ENCODE assay signal across 16 cellular contexts in genomic region chr4:39363773-39364393, GRCh38. TPM values are rescaled to one million over a fixed set of nuclear protein-coding genes. Genes with fewer than 3 reads are reported as not detected.
DNase-seq lines count a peak whose midpoint lies in the region; ATAC-seq lines count a peak whose summit lies in the region.
"Had no signal": no experiment of that assay in that cellular context is flagged by ENCODE, and none has a peak within 500 bp of the region (broad histone marks: within the 10 kb centered on the region; RNA-seq: fewer than 3 reads in every experiment).

No MANE protein-coding gene starts in this region.

- no peak overlapping the region for H2AFZ ChIP-seq in Karpas-422 (ENCODE audit: low read length)

- H3K36me3 ChIP-seq in Karpas-422 (ENCODE audit: insufficient read depth, low read length) = peaks cover 17% of the 10 kb centered on the region
- H3K36me3 ChIP-seq: left lung, transverse colon had no signal

- H4K20me1 ChIP-seq in Karpas-422 (ENCODE audit: insufficient read depth, low read depth, low read length) = no peaks in the 10 kb centered on the region; the same call in 1 of the 2 replicates

- H3K4me2 ChIP-seq in Karpas-422 (ENCODE audit: low read depth, low read length, poor library complexity, severe bottlenecking) = peak overlapping the region; percentile 89

- peak overlapping the region; percentile 86; the same call in 1 of the 2 replicates for H3K9ac ChIP-seq in Karpas-422 (ENCODE audit: low read length)

- H3K4me1 Mint-ChIP-seq in stimulated activated naive CD8-positive, alpha-beta T cell treated with anti-CD3 and anti-CD28 coated beads, Interleukin-15, Interleukin-2, amounts not matched to agents 100 ng/mL and 50 ng/mL, for 24 hours (ENCODE audit: low read depth) = peaks cover 53% of the 10 kb centered on the region
- H3K4me1 Mint-ChIP-seq in central memory CD8-positive, alpha-beta T cell = peaks cover 37% of the 10 kb centered on the region

- H3K79me2 ChIP-seq in Karpas-422 (ENCODE audit: low read length) = peaks cover 71% of the 10 kb centered on the region

- peaks cover 25% of the 10 kb centered on the region for H3K36me3 Mint-ChIP-seq in stimulated activated naive CD8-positive, alpha-beta T cell treated with anti-CD3 and anti-CD28 coated beads, Interleukin-15, Interleukin-2, amounts not matched to agents 100 ng/mL and 50 ng/mL, for 24 hours (ENCODE audit: low read depth)
- H3K36me3 Mint-ChIP-seq in central memory CD8-positive, alpha-beta T cell (ENCODE audit: insufficient read depth) = peaks cover 20% of the 10 kb centered on the region

- no peaks in the 10 kb centered on the region for H3K9me3 ChIP-seq in Karpas-422 (ENCODE audit: low read length)
- H3K9me3 ChIP-seq: left lung, MG63, transverse colon had no signal

- no peaks in the 10 kb centered on the region for H3K27me3 Mint-ChIP-seq in stimulated activated naive CD8-positive, alpha-beta T cell treated with anti-CD3 and anti-CD28 coated beads, Interleukin-15, Interleukin-2, amounts not matched to agents 100 ng/mL and 50 ng/mL, for 24 hours
- no peaks in the 10 kb centered on the region for H3K27me3 Mint-ChIP-seq in central memory CD8-positive, alpha-beta T cell

- H3K9me3 Mint-ChIP-seq in stimulated activated naive CD8-positive, alpha-beta T cell treated with anti-CD3 and anti-CD28 coated beads, Interleukin-15, Interleukin-2, amounts not matched to agents 100 ng/mL and 50 ng/mL, for 24 hours = no peaks in the 10 kb centered on the region
- no peaks in the 10 kb centered on the region for H3K9me3 Mint-ChIP-seq in central memory CD8-positive, alpha-beta T cell

- no peak for DNase-seq in stimulated activated naive CD8-positive, alpha-beta T cell treated with anti-CD3 and anti-CD28 coated beads, Interleukin-15, Interleukin-2, amounts not matched to agents 100 U/mL and 50 U/mL, for 24 hours
- DNase-seq in Karpas-422 (peak; percentile 64), RPMI8226 (no peak), NCI-H2081 treated with DMSO at 0.1 percent for 48 hours (lab: John Stamatoyannopoulos, UW) (no peak), A172 (ENCODE audit: low spot score) (no peak), middle frontal gyrus (ENCODE audit: extremely low spot score, low spot score) (no peak)
- no peak for DNase-seq in central memory CD8-positive, alpha-beta T cell (ENCODE audit: low spot score in 2 of 2)
- DNase-seq: cortex of kidney, foreskin keratinocyte, left lung, MG63, NCI-H69, SW 1271, transverse colon had no signal

- no peaks in the 10 kb centered on the region for H3K9me2 ChIP-seq in Karpas-422 (replicated peaks; ENCODE audit: insufficient read depth, low read length)

- peak overlapping the region; percentile 54 for H3K27ac ChIP-seq in Karpas-422 (ENCODE audit: low read length)
- H3K27ac ChIP-seq: foreskin keratinocyte, left lung, transverse colon had no signal

- peak overlapping the region; percentile 85 for H3K27ac Mint-ChIP-seq in stimulated activated naive CD8-positive, alpha-beta T cell treated with anti-CD3 and anti-CD28 coated beads, Interleukin-15, Interleukin-2, amounts not matched to agents 100 ng/mL and 50 ng/mL, for 24 hours
- H3K27ac Mint-ChIP-seq in central memory CD8-positive, alpha-beta T cell (ENCODE audit: low read depth) = peak overlapping the region; percentile 46

- ATAC-seq in stimulated activated naive CD8-positive, alpha-beta T cell treated with anti-CD3 and anti-CD28 coated beads, Interleukin-15, Interleukin-2, amounts not matched to agents 100 U/mL and 50 U/mL, for 24 hours = no peak
- no peak for ATAC-seq in central memory CD8-positive, alpha-beta T cell (replicated peaks; ENCODE audit: extremely low read depth, poor library complexity, severe bottlenecking)
- ATAC-seq: foreskin keratinocyte, left lung had no signal

- no peaks in the 10 kb centered on the region for H3K27me3 ChIP-seq in Karpas-422 (ENCODE audit: low read length)
- H3K27me3 ChIP-seq: foreskin keratinocyte, left lung, MG63, transverse colon had no signal

- H3K4me1 ChIP-seq in Karpas-422 (ENCODE audit: low read length) = peaks cover 52% of the 10 kb centered on the region

- peak overlapping the region; percentile 91 for H3K4me3 ChIP-seq in Karpas-422 (ENCODE audit: low read length)
- H3K4me3 ChIP-seq: MG63, transverse colon had no signal

- H3K4me3 Mint-ChIP-seq in stimulated activated naive CD8-positive, alpha-beta T cell treated with anti-CD3 and anti-CD28 coated beads, Interleukin-15, Interleukin-2, amounts not matched to agents 100 ng/mL and 50 ng/mL, for 24 hours = peak overlapping the region; percentile 99
- peak overlapping the region; percentile 93 for H3K4me3 Mint-ChIP-seq in central memory CD8-positive, alpha-beta T cell

RNA-seq across cellular contexts. Expression of gene RFC1, which starts 2.3 kb away (rescaled TPM):
- 41.1 and 64.0 TPM in 2 replicates for total RNA-seq in Karpas-422 (2014; rRNA removed; shearing (Covaris generic); ENCODE audit: low replicate concordance)
- 54.0 and 72.4 TPM in 2 replicates for total RNA-seq in A172 (2014; rRNA removed; shearing (Covaris generic))

RNA-seq across cellular contexts. Expression of gene KLB, which starts 42.8 kb away (rescaled TPM):
- not detected in 2 replicates for total RNA-seq in Karpas-422 (2014; rRNA removed; shearing (Covaris generic); ENCODE audit: low replicate concordance)
- total RNA-seq in A172 (2014; rRNA removed; shearing (Covaris generic)) = not detected in 2 replicates
- total RNA-seq: foreskin keratinocyte, renal cortical epithelial cell had no signal
